ENCODE assay signal across 17 cellular contexts in the genomic region with DNA sequence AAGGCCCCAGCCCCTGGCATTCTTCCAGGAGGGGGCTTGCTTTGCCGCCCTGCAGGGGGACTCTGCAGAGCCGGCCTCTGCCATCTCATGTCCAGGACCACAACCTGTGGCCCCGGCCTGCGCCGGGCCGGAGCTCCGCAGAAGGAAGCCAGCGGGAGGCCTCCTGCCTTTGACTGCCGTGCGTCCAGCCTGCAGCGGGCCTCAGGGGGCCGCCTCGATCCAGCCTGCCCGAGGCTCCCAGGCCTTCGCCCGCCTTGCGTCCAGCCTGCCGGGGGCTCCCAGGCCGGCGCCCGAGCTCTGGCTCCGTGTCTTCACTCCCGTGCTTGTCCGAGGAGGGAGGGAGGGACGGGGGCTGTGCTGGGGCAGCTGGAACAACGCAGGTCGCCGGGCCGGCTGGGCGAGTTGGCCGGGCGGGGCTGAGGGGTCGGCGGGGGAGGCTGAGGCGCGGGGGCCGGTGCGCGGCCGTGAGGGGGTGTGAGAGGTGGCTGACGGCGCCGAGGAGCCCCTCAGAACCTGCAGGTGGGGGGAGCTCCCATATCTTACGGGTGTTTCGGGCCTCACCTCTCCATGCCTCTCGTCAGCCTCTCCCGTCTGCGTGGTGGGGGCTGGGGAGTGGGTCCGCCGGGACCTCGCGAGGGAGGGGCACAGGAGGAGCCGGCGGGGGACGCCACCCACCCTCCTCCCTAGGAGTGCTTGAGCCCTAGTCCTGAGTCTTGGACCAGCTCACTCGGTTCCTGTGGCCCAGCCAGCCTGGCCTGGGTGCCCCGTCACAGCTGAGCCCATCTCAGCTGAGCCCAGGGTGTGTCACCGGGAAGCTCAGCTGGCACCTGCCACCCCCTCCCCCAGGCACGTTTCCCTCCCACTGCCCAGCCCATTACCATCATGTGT. TPM values are rescaled to one million over a fixed set of nuclear protein-coding genes. Genes with fewer than 3 reads are reported as not detected.
DNase-seq lines count a peak whose midpoint lies in the region; ATAC-seq and TF ChIP-seq lines count a peak whose summit lies in the region.
"Had no signal": no experiment of that assay in that cellular context is flagged by ENCODE, and none has a peak within 500 bp of the region (broad histone marks: within the 10 kb centered on the region; RNA-seq: fewer than 3 reads in every experiment).

No MANE protein-coding gene starts in this region.

- no peak for ATAC-seq in Right ventricle myocardium superior (ENCODE audit: poor library complexity)
- ATAC-seq in HG03571 (IDR thresholded peaks at IDR 0.05; ENCODE audit: unreplicated experiment): no peak
- no peak for ATAC-seq in activated T-helper 17 cell treated with anti-CD3 and anti-CD28 coated beads, Interleukin-2, amount 50 U/mL, for 72 hours (replicated peaks)
- ATAC-seq: natural killer cell treated with Interleukin-12 subunit alpha and Interleukin-12 subunit beta and Interleukin-15 and Interleukin-18, amount 100 ng/mL, for 72 hours had no signal

- H3K36me3 ChIP-seq in cardiac muscle cell: no peaks in the 10 kb centered on the region
- H3K36me3 ChIP-seq: transverse colon had no signal

- H3K4me3 Mint-ChIP-seq in nephron progenitor cell: peak overlapping the region; percentile 86
- H3K4me3 Mint-ChIP-seq in activated T-helper 17 cell treated with anti-CD3 and anti-CD28 coated beads, Interleukin-2, amount 50 U/mL, for 72 hours: no peak overlapping the region
- H3K4me3 Mint-ChIP-seq: activated CD4-positive, alpha-beta memory T cell treated with anti-CD3 and anti-CD28 coated beads, Interleukin-2, amount 10 ng/mL, durations not matched to agents 7 days and 5 days; central memory CD8-positive, alpha-beta T cell; natural killer cell treated with Interleukin-12 subunit alpha and Interleukin-12 subunit beta and Interleukin-15 and Interleukin-18, amount 100 ng/mL, for 72 hours; T-helper 1 cell treated with Interleukin-12 subunit alpha and Interleukin-12 subunit beta and Interleukin-4 antibody, amounts not matched to agents 30 μg/mL and 1 μg/mL, for 36 hours had no signal

- no peaks in the 10 kb centered on the region for H3K9me3 Mint-ChIP-seq in nephron progenitor cell
- no peaks in the 10 kb centered on the region for H3K9me3 Mint-ChIP-seq in activated T-helper 17 cell treated with anti-CD3 and anti-CD28 coated beads, Interleukin-2, amount 50 U/mL, for 72 hours
- H3K9me3 Mint-ChIP-seq: activated CD4-positive, alpha-beta memory T cell treated with anti-CD3 and anti-CD28 coated beads, Interleukin-2, amount 10 ng/mL, durations not matched to agents 7 days and 5 days; central memory CD8-positive, alpha-beta T cell; natural killer cell treated with Interleukin-12 subunit alpha and Interleukin-12 subunit beta and Interleukin-15 and Interleukin-18, amount 100 ng/mL, for 72 hours; T-helper 1 cell treated with Interleukin-12 subunit alpha and Interleukin-12 subunit beta and Interleukin-4 antibody, amounts not matched to agents 30 μg/mL and 1 μg/mL, for 36 hours had no signal

- no peaks in the 10 kb centered on the region for H3K36me3 Mint-ChIP-seq in nephron progenitor cell (ENCODE audit: low read depth)
- peaks cover 4% of the 10 kb centered on the region for H3K36me3 Mint-ChIP-seq in activated T-helper 17 cell treated with anti-CD3 and anti-CD28 coated beads, Interleukin-2, amount 50 U/mL, for 72 hours (ENCODE audit: low read depth)
- H3K36me3 Mint-ChIP-seq: natural killer cell treated with Interleukin-12 subunit alpha and Interleukin-12 subunit beta and Interleukin-15 and Interleukin-18, amount 100 ng/mL, for 72 hours had no signal

- H3K27ac ChIP-seq in cardiac muscle cell: no peak overlapping the region

- peaks cover 34% of the 10 kb centered on the region for H3K4me1 ChIP-seq in cardiac muscle cell (ENCODE audit: low read depth)

- H3K9me3 ChIP-seq in cardiac muscle cell (ENCODE audit: low read depth): no peaks in the 10 kb centered on the region
- H3K9me3 ChIP-seq: transverse colon had no signal

- intact Hi-C loops in Right ventricle myocardium superior (cut with DNase I): no loop called here
- intact Hi-C loops in cardiac septum (cut with DNase I): no loop called here

- TF ChIP-seq CTCF in cardiac muscle cell (IDR thresholded peaks at IDR 0.05; ENCODE audit: low read depth, low read length) (no peak), nephron progenitor cell (IDR thresholded peaks at IDR 0.05) (no peak)

- peaks cover 15% of the 10 kb centered on the region for H3K27me3 Mint-ChIP-seq in nephron progenitor cell (ENCODE audit: low read depth, poor library complexity)
- H3K27me3 Mint-ChIP-seq in activated T-helper 17 cell treated with anti-CD3 and anti-CD28 coated beads, Interleukin-2, amount 50 U/mL, for 72 hours: peaks cover 10% of the 10 kb centered on the region

- H3K4me3 ChIP-seq in cardiac muscle cell: peak overlapping the region; percentile 15
- H3K4me3 ChIP-seq: transverse colon had no signal

- peak; percentile 46 for DNase-seq in Right ventricle myocardium superior
- DNase-seq in cardiac septum (ENCODE audit: low spot score): no peak
- DNase-seq in cardiac muscle cell (ENCODE audit: low read depth in 1 of 2, low spot score in 1 of 2): peak in 1 of 2 donors; percentile 56
- DNase-seq in nephron progenitor cell: peak; percentile 66
- DNase-seq in DMS114 treated with DMSO at 0.1 percent for 48 hours (lab: John Stamatoyannopoulos, UW; ENCODE audit: unreplicated experiment): no peak
- DNase-seq in T1000 (lab: John Stamatoyannopoulos, UW): no peak
- DNase-seq: activated CD4-positive, alpha-beta memory T cell treated with anti-CD3 and anti-CD28 coated beads, Interleukin-2, amount 10 ng/mL, durations not matched to agents 7 days and 5 days; activated gamma-delta T cell; DMS 273 treated with DMSO at 0.1 percent for 48 hours; NCI-H1092; NCI-H446; transverse colon had no signal

- H3K27ac Mint-ChIP-seq in nephron progenitor cell: no peak overlapping the region
- no peak overlapping the region for H3K27ac Mint-ChIP-seq in activated T-helper 17 cell treated with anti-CD3 and anti-CD28 coated beads, Interleukin-2, amount 50 U/mL, for 72 hours
- H3K27ac Mint-ChIP-seq: activated CD4-positive, alpha-beta memory T cell treated with anti-CD3 and anti-CD28 coated beads, Interleukin-2, amount 10 ng/mL, durations not matched to agents 7 days and 5 days; natural killer cell treated with Interleukin-12 subunit alpha and Interleukin-12 subunit beta and Interleukin-15 and Interleukin-18, amount 100 ng/mL, for 72 hours; T-helper 1 cell treated with Interleukin-12 subunit alpha and Interleukin-12 subunit beta and Interleukin-4 antibody, amounts not matched to agents 30 μg/mL and 1 μg/mL, for 36 hours had no signal

- H3K27me3 ChIP-seq in cardiac muscle cell: peaks cover 27% of the 10 kb centered on the region

- H3K4me1 Mint-ChIP-seq in nephron progenitor cell: peaks cover 47% of the 10 kb centered on the region
- peaks cover 4% of the 10 kb centered on the region for H3K4me1 Mint-ChIP-seq in activated T-helper 17 cell treated with anti-CD3 and anti-CD28 coated beads, Interleukin-2, amount 50 U/mL, for 72 hours

RNA-seq across cellular contexts. Expression of a gene that starts 20.5 kb away (rescaled TPM):
- total RNA-seq in Right ventricle myocardium superior (154 TPM), cardiac septum (291 TPM), cardiac muscle cell (75.1 and 80.9 TPM in 2 replicates)
- 57.8 and 60.4 TPM in 2 replicates for polyA plus RNA-seq in cardiac muscle cell
- 1 to 10 TPM; 4.0 to 4.6 TPM for total RNA-seq in activated T-helper 17 cell treated with anti-CD3 and anti-CD28 coated beads, Interleukin-2, amount 50 U/mL, for 72 hours

Comparison
In these comparisons a context has a peak if more than half of its experiments do, and no peak if none do; other contexts are left out.
1. DNase-seq: peak in Right ventricle myocardium superior (single experiment) and nephron progenitor cell (single experiment); none in cardiac septum (single experiment), DMS114 treated with DMSO at 0.1 percent for 48 hours (single experiment) and T1000 (single experiment).
2. RNA of a gene that starts 20.5 kb away (total RNA-seq): 291 TPM in cardiac septum (single experiment), 154 TPM in Right ventricle myocardium superior (single experiment) and 75.1 to 80.9 TPM in cardiac muscle cell; 4.0 to 4.6 TPM in activated T-helper 17 cell treated with anti-CD3 and anti-CD28 coated beads, Interleukin-2, amount 50 U/mL, for 72 hours; every median in the first group is over 10 times any median in the second.